In genomic region chr6:81768150-81768942, GRCh38 we compare ENCODE assay signal across 13 cellular contexts.
"Had no signal": no experiment of that assay in that cellular context is flagged by ENCODE, and none has a peak within 500 bp of the region (broad histone marks: within the 10 kb centered on the region; RNA-seq: fewer than 3 reads in every experiment).

No MANE protein-coding gene starts in this region.

- H3K9ac ChIP-seq: parathyroid adenoma had no signal

- H3K27ac ChIP-seq: cardiac muscle cell, esophagus muscularis mucosa, parathyroid adenoma, WERI-Rb-1 had no signal

- H3K36me3 ChIP-seq: cardiac muscle cell, esophagus muscularis mucosa, WERI-Rb-1 had no signal

- H3K4me3 Mint-ChIP-seq: activated naive CD8-positive, alpha-beta T cell; memory B cell; natural killer cell had no signal

- H2AFZ ChIP-seq: parathyroid adenoma had no signal

- H3K36me3 Mint-ChIP-seq: activated naive CD8-positive, alpha-beta T cell; memory B cell; natural killer cell had no signal

- H3K27me3 ChIP-seq: cardiac muscle cell, esophagus muscularis mucosa had no signal

- H3K9me3 ChIP-seq: esophagus muscularis mucosa had no signal

- ATAC-seq: natural killer cell; stimulated activated naive CD8-positive, alpha-beta T cell treated with anti-CD3 and anti-CD28 coated beads, Interleukin-15, Interleukin-2, amounts not matched to agents 100 U/mL and 50 U/mL, for 24 hours had no signal

- H3K4me1 Mint-ChIP-seq: memory B cell, natural killer cell had no signal

- DNase-seq: activated CD4-positive, alpha-beta T cell treated with anti-CD3 and anti-CD28 coated beads for 1 hour; amniotic stem cell; dermis blood vessel endothelial cell; effector memory CD4-positive, alpha-beta T cell; natural killer cell; stimulated activated naive CD8-positive, alpha-beta T cell treated with anti-CD3 and anti-CD28 coated beads, Interleukin-15, Interleukin-2, amounts not matched to agents 100 U/mL and 50 U/mL, for 24 hours; T-helper 2 cell; WERI-Rb-1 had no signal

- H3K4me3 ChIP-seq: cardiac muscle cell, esophagus muscularis mucosa had no signal

- H3K27ac Mint-ChIP-seq: activated naive CD8-positive, alpha-beta T cell; memory B cell; natural killer cell had no signal

- H3K9me3 Mint-ChIP-seq: natural killer cell had no signal
